Comparison of ENCODE assay signal across 9 cellular contexts in genomic region chr5:139747583-139748504, GRCh38. TPM values are rescaled to one million over a fixed set of nuclear protein-coding genes. Genes with fewer than 3 reads are reported as not detected.
A peak's percentile ranks its signal among the peaks of the same experiment; 100 is the strongest.
DNase-seq lines count a peak whose midpoint lies in the region; ATAC-seq lines count a peak whose summit lies in the region.
"Had no signal": no experiment of that assay in that cellular context is flagged by ENCODE, and none has a peak within 500 bp of the region (broad histone marks: within the 10 kb centered on the region; RNA-seq: fewer than 3 reads in every experiment).

No MANE protein-coding gene starts in this region.

- no peak overlapping the region for H3K9ac ChIP-seq in HUES48 (ENCODE audit: low read depth, low read length)

- peak overlapping the region; percentile 26 for H3K27ac Mint-ChIP-seq in activated CD4-positive, alpha-beta memory T cell treated with anti-CD3 and anti-CD28 coated beads for 36 hours

- H3K27ac ChIP-seq in HUES48 (ENCODE audit: low read depth, low read length): peak overlapping the region; percentile 33
- no peak overlapping the region for H3K27ac ChIP-seq in effector memory CD4-positive, alpha-beta T cell (ENCODE audit: insufficient read depth, low read length, poor library complexity, severe bottlenecking)

- H3K27me3 Mint-ChIP-seq in activated CD4-positive, alpha-beta memory T cell treated with anti-CD3 and anti-CD28 coated beads for 36 hours: peaks cover 10% of the 10 kb centered on the region

- H3K9me3 Mint-ChIP-seq in activated CD4-positive, alpha-beta memory T cell treated with anti-CD3 and anti-CD28 coated beads for 36 hours: no peaks in the 10 kb centered on the region

- CTCF ChIA-PET in activated CD4-positive, alpha-beta memory T cell treated with anti-CD3 and anti-CD28 coated beads for 36 hours (lab: Charles Lee): interaction anchor here (0.5 to 11.8 kb wide), 5 partner anchors 20 to 524 kb away, joined by 3 to 106 read pairs (median 3); no protein-coding TSS in a partner anchor

- no peaks in the 10 kb centered on the region for H3K36me3 ChIP-seq in HUES48 (ENCODE audit: control insufficient read depth, insufficient read depth, low read length)
- H3K36me3 ChIP-seq in effector memory CD4-positive, alpha-beta T cell (ENCODE audit: control insufficient read depth, insufficient read depth, low read length): no peaks in the 10 kb centered on the region

- POLR2A ChIA-PET in activated CD4-positive, alpha-beta memory T cell treated with anti-CD3 and anti-CD28 coated beads for 36 hours (lab: Charles Lee): interaction anchor here (1.2 kb wide), 1 partner anchor 37 kb away, joined by 7 read pairs; no protein-coding TSS in a partner anchor

- ATAC-seq in HG03095 (IDR thresholded peaks at IDR 0.05; ENCODE audit: unreplicated experiment): no peak

- DNase-seq in NCI-H2029 (lab: John Stamatoyannopoulos, UW) (peak; percentile 18), NCI-H2029 treated with DMSO at 0.1 percent for 48 hours (lab: John Stamatoyannopoulos, UW) (no peak), mucosa of gallbladder (ENCODE audit: low spot score) (peak; percentile 37)
- peak; percentile 76 for DNase-seq in activated CD4-positive, alpha-beta memory T cell treated with anti-CD3 and anti-CD28 coated beads for 36 hours
- peak; percentile 13 to 32 (median 18) for DNase-seq in effector memory CD4-positive, alpha-beta T cell
- DNase-seq in stimulated activated naive CD4-positive, alpha-beta T cell treated with Interleukin-2 at 50 U/mL for 16 hours (lab: John Stamatoyannopoulos, UW): peak; percentile 53

- H3K36me3 Mint-ChIP-seq in activated CD4-positive, alpha-beta memory T cell treated with anti-CD3 and anti-CD28 coated beads for 36 hours: no peaks in the 10 kb centered on the region

- peaks cover 87% of the 10 kb centered on the region for H3K27me3 ChIP-seq in HUES48 (ENCODE audit: control insufficient read depth, insufficient read depth, low read length)
- peaks cover 17% of the 10 kb centered on the region for H3K27me3 ChIP-seq in effector memory CD4-positive, alpha-beta T cell (replicated peaks; ENCODE audit: control insufficient read depth, insufficient read depth, low read length, poor library complexity, severe bottlenecking)

- H3K4me3 Mint-ChIP-seq in activated CD4-positive, alpha-beta memory T cell treated with anti-CD3 and anti-CD28 coated beads for 36 hours: peak overlapping the region; percentile 68

- peaks cover 43% of the 10 kb centered on the region for H3K4me1 ChIP-seq in HUES48 (ENCODE audit: control insufficient read depth, insufficient read depth, low read length)
- peaks cover 24% of the 10 kb centered on the region for H3K4me1 ChIP-seq in effector memory CD4-positive, alpha-beta T cell (ENCODE audit: control insufficient read depth, insufficient read depth, low read length, poor library complexity, severe bottlenecking)

- intact Hi-C loops in activated CD4-positive, alpha-beta memory T cell treated with anti-CD3 and anti-CD28 coated beads for 36 hours (cut with micrococcal nuclease): loop anchor here (2.0 to 5.0 kb wide), 5 partner anchors 37 to 346 kb away; partner anchors contain the start of genes SPATA24 and UBE2D2

- H3K9me3 ChIP-seq in HUES48 (ENCODE audit: control insufficient read depth, insufficient read depth, low read length): no peaks in the 10 kb centered on the region
- no peaks in the 10 kb centered on the region for H3K9me3 ChIP-seq in effector memory CD4-positive, alpha-beta T cell (ENCODE audit: control insufficient read depth, low read length)

- H3K4me3 ChIP-seq in HUES48 (ENCODE audit: low read depth, low read length): peak overlapping the region; percentile 58
- peak overlapping the region; percentile 77 for H3K4me3 ChIP-seq in effector memory CD4-positive, alpha-beta T cell (ENCODE audit: insufficient read depth, low read depth, low read length, poor library complexity, severe bottlenecking)

- H3K4me1 Mint-ChIP-seq in activated CD4-positive, alpha-beta memory T cell treated with anti-CD3 and anti-CD28 coated beads for 36 hours (ENCODE audit: low read depth): peaks cover 27% of the 10 kb centered on the region

RNA-seq across cellular contexts. Expression of gene PSD2, which starts 47.8 kb away (rescaled TPM):
- not detected for total RNA-seq in activated CD4-positive, alpha-beta memory T cell treated with anti-CD3 and anti-CD28 coated beads for 36 hours
- 0.23 TPM for total RNA-seq in mucosa of gallbladder
- total RNA-seq: glomerular endothelial cell had no signal
